In the genomic region with DNA sequence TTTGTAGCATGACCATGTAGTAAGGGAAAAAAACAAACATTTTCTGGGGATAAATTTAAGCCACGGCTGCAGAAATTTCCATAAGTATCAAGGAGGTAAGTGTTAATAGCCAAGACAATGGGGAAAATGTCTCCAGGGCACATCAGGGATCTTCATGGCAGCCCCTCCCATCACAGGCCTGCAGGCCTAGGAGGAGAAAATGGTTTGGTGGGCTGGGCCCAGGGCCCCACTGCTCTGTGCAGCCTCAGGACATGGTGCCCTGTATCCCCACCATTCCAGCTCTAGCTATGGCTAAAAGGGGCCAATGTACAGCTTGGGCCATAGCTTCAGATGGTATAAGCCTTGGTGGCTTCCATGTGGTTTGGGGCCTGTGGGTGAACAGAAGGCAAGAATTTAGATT, we compare ENCODE assay signal across 29 cellular contexts.
"Had no signal": no experiment of that assay in that cellular context is flagged by ENCODE, and none has a peak within 500 bp of the region (broad histone marks: within the 10 kb centered on the region; RNA-seq: fewer than 3 reads in every experiment).

No MANE protein-coding gene starts in this region.

- H3K4me1 Mint-ChIP-seq: stimulated activated effector memory CD8-positive, alpha-beta T cell treated with anti-CD3 and anti-CD28 coated beads, Interleukin-12 subunit alpha, Interleukin-12 subunit beta, amount 100 ng/mL, for 72 hours; stimulated activated memory B cell treated with anti-CD40 and anti-IgM and Interleukin-4, amounts not matched to agents 10 μg/mL and 1 μg/mL and 100 μg/mL, for 72 hours; stimulated activated naive B cell treated with anti-CD40 and anti-IgM and Interleukin-4, amounts not matched to agents 10 μg/mL and 1 μg/mL and 100 μg/mL, for 72 hours; stimulated activated naive CD8-positive, alpha-beta T cell treated with anti-CD3 and anti-CD28 coated beads, Interleukin-15, amount 100 ng/mL, for 72 hours had no signal

- H3K4me3 ChIP-seq: stomach, suprapubic skin, testis, thoracic aorta, thyroid gland, tibial artery, tibial nerve, transverse colon, upper lobe of left lung, upper lobe of right lung, uterus, vagina had no signal

- ATAC-seq: stimulated activated effector memory CD8-positive, alpha-beta T cell treated with anti-CD3 and anti-CD28 coated beads, Interleukin-12 subunit alpha, Interleukin-12 subunit beta, amount 100 ng/mL, for 72 hours; stimulated activated memory B cell treated with anti-CD40 and anti-IgM and Interleukin-4, amounts not matched to agents 10 μg/mL and 1 μg/mL and 100 μg/mL, for 72 hours; stimulated activated naive B cell treated with anti-CD40 and anti-IgM and Interleukin-4, amounts not matched to agents 10 μg/mL and 1 μg/mL and 100 μg/mL, for 72 hours; stimulated activated naive CD8-positive, alpha-beta T cell treated with anti-CD3 and anti-CD28 coated beads, Interleukin-15, amount 100 ng/mL, for 72 hours; stimulated activated naive CD8-positive, alpha-beta T cell treated with anti-CD3 and anti-CD28 coated beads, Interleukin-15, Interleukin-2, amounts not matched to agents 100 U/mL and 50 U/mL, for 24 hours; upper lobe of right lung had no signal

- DNase-seq: stimulated activated CD4-positive, alpha-beta T cell treated with anti-CD3 and anti-CD28 coated beads, Interleukin-2, amount 100 ng/mL, for 48 hours; stimulated activated CD4-positive, alpha-beta T cell treated with anti-CD3 and anti-CD28 coated beads, Interleukin-4, amount 100 ng/mL, for 1 hour; stimulated activated CD4-positive, alpha-beta T cell treated with anti-CD3 and anti-CD28 coated beads, Interleukin-4, amount 100 ng/mL, for 24 hours; stimulated activated CD4-positive, alpha-beta T cell treated with anti-CD3 and anti-CD28 coated beads, Interleukin-4, amount 100 ng/mL, for 4 hours; stimulated activated CD8-positive, alpha-beta memory T cell treated with anti-CD3 and anti-CD28 coated beads, Interleukin-4, amount 100 ng/mL, for 48 hours; stimulated activated naive B cell treated with anti-CD40 and anti-IgM and Interleukin-4, amounts not matched to agents 10 μg/mL and 1 μg/mL and 100 μg/mL, for 72 hours; stimulated activated naive CD4-positive, alpha-beta T cell; stimulated activated naive CD4-positive, alpha-beta T cell treated with Interleukin-2 at 50 U/mL for 16 hours; stimulated activated naive CD8-positive, alpha-beta T cell treated with anti-CD3 and anti-CD28 coated beads, Interleukin-15, amount 100 ng/mL, for 72 hours; stimulated activated naive CD8-positive, alpha-beta T cell treated with anti-CD3 and anti-CD28 coated beads, Interleukin-15, Interleukin-2, amounts not matched to agents 100 U/mL and 50 U/mL, for 24 hours; stomach; substantia nigra; testis; thyroid gland; tibial artery; transverse colon; trophoblast cell; upper lobe of left lung; upper lobe of right lung; uterus had no signal

- H3K36me3 Mint-ChIP-seq: stimulated activated effector memory CD8-positive, alpha-beta T cell treated with anti-CD3 and anti-CD28 coated beads, Interleukin-12 subunit alpha, Interleukin-12 subunit beta, amount 100 ng/mL, for 72 hours; stimulated activated memory B cell treated with anti-CD40 and anti-IgM and Interleukin-4, amounts not matched to agents 10 μg/mL and 1 μg/mL and 100 μg/mL, for 72 hours; stimulated activated naive B cell treated with anti-CD40 and anti-IgM and Interleukin-4, amounts not matched to agents 10 μg/mL and 1 μg/mL and 100 μg/mL, for 72 hours; type B pancreatic cell had no signal

- H3K9me3 ChIP-seq: suprapubic skin, testis, thoracic aorta, thyroid gland, tibial artery, upper lobe of right lung, uterus, vagina had no signal

- H3K36me3 ChIP-seq: stomach, suprapubic skin, thoracic aorta, thyroid gland, tibial artery, tibial nerve, transverse colon, upper lobe of left lung, upper lobe of right lung, uterus, vagina had no signal

- H3K27me3 Mint-ChIP-seq: stimulated activated memory B cell treated with anti-CD40 and anti-IgM and Interleukin-4, amounts not matched to agents 10 μg/mL and 1 μg/mL and 100 μg/mL, for 72 hours; stimulated activated naive B cell treated with anti-CD40 and anti-IgM and Interleukin-4, amounts not matched to agents 10 μg/mL and 1 μg/mL and 100 μg/mL, for 72 hours; stimulated activated naive CD8-positive, alpha-beta T cell treated with anti-CD3 and anti-CD28 coated beads, Interleukin-15, amount 100 ng/mL, for 72 hours; stimulated activated naive CD8-positive, alpha-beta T cell treated with anti-CD3 and anti-CD28 coated beads, Interleukin-15, Interleukin-2, amounts not matched to agents 100 ng/mL and 50 ng/mL, for 24 hours; type B pancreatic cell had no signal

- H3K27ac Mint-ChIP-seq: stimulated activated effector memory CD8-positive, alpha-beta T cell treated with anti-CD3 and anti-CD28 coated beads, Interleukin-12 subunit alpha, Interleukin-12 subunit beta, amount 100 ng/mL, for 72 hours; stimulated activated memory B cell treated with anti-CD40 and anti-IgM and Interleukin-4, amounts not matched to agents 10 μg/mL and 1 μg/mL and 100 μg/mL, for 72 hours; stimulated activated naive B cell treated with anti-CD40 and anti-IgM and Interleukin-4, amounts not matched to agents 10 μg/mL and 1 μg/mL and 100 μg/mL, for 72 hours; stimulated activated naive CD8-positive, alpha-beta T cell treated with anti-CD3 and anti-CD28 coated beads, Interleukin-15, amount 100 ng/mL, for 72 hours; stimulated activated naive CD8-positive, alpha-beta T cell treated with anti-CD3 and anti-CD28 coated beads, Interleukin-15, Interleukin-2, amounts not matched to agents 100 ng/mL and 50 ng/mL, for 24 hours; type B pancreatic cell had no signal

- H3K4me1 ChIP-seq: stomach, suprapubic skin, testis, thyroid gland, tibial artery, tibial nerve, transverse colon, upper lobe of left lung, upper lobe of right lung, uterus, vagina had no signal

- H3K27me3 ChIP-seq: stomach, suprapubic skin, testis, thyroid gland, tibial artery, tibial nerve, transverse colon, upper lobe of left lung, upper lobe of right lung, uterus, vagina had no signal

- FAIRE-seq: urothelium cell line had no signal

- H3K27ac ChIP-seq: stomach, suprapubic skin, testis, thoracic aorta, thyroid gland, tibial artery, tibial nerve, transverse colon, upper lobe of left lung, upper lobe of right lung, uterus, vagina had no signal

- H3K4me3 Mint-ChIP-seq: stimulated activated effector memory CD8-positive, alpha-beta T cell treated with anti-CD3 and anti-CD28 coated beads, Interleukin-12 subunit alpha, Interleukin-12 subunit beta, amount 100 ng/mL, for 72 hours; stimulated activated memory B cell treated with anti-CD40 and anti-IgM and Interleukin-4, amounts not matched to agents 10 μg/mL and 1 μg/mL and 100 μg/mL, for 72 hours; stimulated activated naive B cell treated with anti-CD40 and anti-IgM and Interleukin-4, amounts not matched to agents 10 μg/mL and 1 μg/mL and 100 μg/mL, for 72 hours; stimulated activated naive CD8-positive, alpha-beta T cell treated with anti-CD3 and anti-CD28 coated beads, Interleukin-15, amount 100 ng/mL, for 72 hours; stimulated activated naive CD8-positive, alpha-beta T cell treated with anti-CD3 and anti-CD28 coated beads, Interleukin-15, Interleukin-2, amounts not matched to agents 100 ng/mL and 50 ng/mL, for 24 hours; type B pancreatic cell had no signal
